Comparison of ENCODE assay signal across 21 cellular contexts in genomic region chr9:36623280-36623679, GRCh38. TPM values are rescaled to one million over a fixed set of nuclear protein-coding genes. Genes with fewer than 3 reads are reported as not detected.
A peak's percentile ranks its signal among the peaks of the same experiment; 100 is the strongest.
DNase-seq lines count a peak whose midpoint lies in the region; ATAC-seq and TF ChIP-seq lines count a peak whose summit lies in the region.
"Had no signal": no experiment of that assay in that cellular context is flagged by ENCODE, and none has a peak within 500 bp of the region (broad histone marks: within the 10 kb centered on the region; RNA-seq: fewer than 3 reads in every experiment).

No MANE protein-coding gene starts in this region.

- H2BK5ac ChIP-seq in neuronal stem cell (ENCODE audit: low read length) = no peak overlapping the region

- TF ChIP-seq CTCF in HEK293 (tag by site-specific recombination; IDR thresholded peaks at IDR 0.05) (no peak), astrocyte of the spinal cord (IDR thresholded peaks at IDR 0.05; ENCODE audit: low read depth, low read length) (no peak), foreskin fibroblast (IDR thresholded peaks at IDR 0.05; ENCODE audit: low read depth, low read length) (no peak)

- no CpG with 5 or more reads among the region's 3 CpGs for WGBS in neuronal stem cell (ENCODE audit: extremely low coverage in 2 of 2, insufficient read length in 2 of 2, insufficient replicate concordance in 1 of 2), 2 donors

- H3K14ac ChIP-seq in neuronal stem cell (ENCODE audit: low read length) = no peak overlapping the region

- no peak overlapping the region for H3K9ac ChIP-seq in neuronal stem cell (ENCODE audit: low read depth, low read length, poor library complexity)

- H3K4me3 ChIP-seq in HEK293 (ENCODE audit: low read depth, low read length) = no peak overlapping the region
- no peak overlapping the region for H3K4me3 ChIP-seq in astrocyte of the spinal cord (ENCODE audit: low read depth, low read length)
- H3K4me3 ChIP-seq in foreskin fibroblast (ENCODE audit: low read depth in 1 of 2, low read length in 2 of 2) = no peak overlapping the region
- no peak overlapping the region for H3K4me3 ChIP-seq in neuronal stem cell (ENCODE audit: low read length in 2 of 2)
- H3K4me3 ChIP-seq: cardiac muscle cell, tibial artery had no signal

- no peak overlapping the region for H3K4ac ChIP-seq in neuronal stem cell (ENCODE audit: low read length)

- no peak overlapping the region for H3K18ac ChIP-seq in neuronal stem cell (ENCODE audit: low read length)

- CTCF ChIA-PET in HEK293 (lab: Yijun Ruan, JAX) = interaction anchor here (0.6 to 3.0 kb wide), 3 partner anchors 10 to 162 kb away, joined by 3 to 11 read pairs (median 3); no protein-coding TSS in a partner anchor

- no peak overlapping the region for H2BK12ac ChIP-seq in neuronal stem cell (ENCODE audit: low read length)

- POLR2A ChIA-PET in HEK293 (lab: Yijun Ruan, JAX) = no interaction called here

- no peaks in the 10 kb centered on the region for H3K27me3 ChIP-seq in neuronal stem cell (ENCODE audit: control insufficient read depth in 3 of 3, insufficient read depth in 3 of 3, low read depth in 1 of 3, low read length in 3 of 3)
- H3K27me3 ChIP-seq: cardiac muscle cell, tibial artery had no signal

- H3K27ac ChIP-seq in HEK293 (ENCODE audit: extremely low read depth, low read depth, low read length) (no peak overlapping the region), neuronal stem cell (replicated peaks; ENCODE audit: low read length) (no peak overlapping the region)
- H3K27ac ChIP-seq: cardiac muscle cell, tibial artery, WERI-Rb-1 had no signal

- H3K9me3 ChIP-seq in HEK293 (ENCODE audit: control insufficient read depth, insufficient read depth, low read depth, low read length) (no peaks in the 10 kb centered on the region), neuronal stem cell (replicated peaks in 1 of 2; ENCODE audit: control insufficient read depth in 2 of 2, insufficient read depth in 1 of 2, low read depth in 1 of 2, low read length in 2 of 2) (no peaks in the 10 kb centered on the region)
- H3K9me3 ChIP-seq: tibial artery had no signal

- DNase-seq in A172 (ENCODE audit: low spot score) = peak; percentile 13
- peak; percentile 4 for DNase-seq in astrocyte of the spinal cord (ENCODE audit: low read depth, low spot score)
- DNase-seq in foreskin fibroblast = peak; percentile 50 to 74
- DNase-seq in NCI-H446 treated with DMSO at 0.1 percent for 48 hours (lab: John Stamatoyannopoulos, UW) = no peak
- no peak for DNase-seq in neuronal stem cell (ENCODE audit: low spot score)
- no peak for DNase-seq in stimulated activated naive CD8-positive, alpha-beta T cell treated with anti-CD3 and anti-CD28 coated beads, Interleukin-15, Interleukin-2, amounts not matched to agents 100 U/mL and 50 U/mL, for 24 hours
- DNase-seq: activated CD8-positive, alpha-beta T cell treated with anti-CD3 and anti-CD28 coated beads, Interleukin-2, amount 10 ng/mL, durations not matched to agents 7 days and 5 days; activated T-cell treated with anti-CD3 and anti-CD28 coated beads, Interleukin-2, amount 50 U/mL, for 48 hours; CD4-positive, alpha-beta T cell; KBM-7; left cardiac atrium; midbrain; NCI-H1048; SIG-M5; stimulated activated naive B cell treated with anti-CD40 and anti-IgM and Interleukin-4, amounts not matched to agents 10 μg/mL and 1 μg/mL and 100 μg/mL, for 72 hours; tibial artery had no signal

- H2BK15ac ChIP-seq in neuronal stem cell (ENCODE audit: low read length) = no peak overlapping the region

- H3K4me1 ChIP-seq in HEK293 (ENCODE audit: control insufficient read depth, insufficient read depth, low read length) = no peaks in the 10 kb centered on the region
- peaks cover 0 to 3% of the 10 kb centered on the region in 2 donors for H3K4me1 ChIP-seq in neuronal stem cell (ENCODE audit: control insufficient read depth in 2 of 2, insufficient read depth in 1 of 2, low read depth in 1 of 2, low read length in 2 of 2)

- H3K36me3 ChIP-seq in HEK293 (ENCODE audit: control insufficient read depth in 2 of 2, insufficient read depth in 1 of 2, low read length in 2 of 2) (peaks cover 4 to 59% of the 10 kb centered on the region in 2 experiments; a peak in 2 of 3 replicates), neuronal stem cell (replicated peaks in 1 of 2; ENCODE audit: control insufficient read depth in 2 of 2, insufficient read depth in 2 of 2, low read length in 2 of 2) (peaks cover 5 to 91% of the 10 kb centered on the region in 2 donors)
- H3K36me3 ChIP-seq: cardiac muscle cell, tibial artery had no signal

- no peak overlapping the region for H3K4me2 ChIP-seq in neuronal stem cell (ENCODE audit: insufficient read depth, low read length, poor library complexity, severe bottlenecking)

- no peak overlapping the region for H4K8ac ChIP-seq in neuronal stem cell (ENCODE audit: low read depth, low read length)

- in situ Hi-C loops in astrocyte of the spinal cord (cut with HindIII; ENCODE audit: low sequenced_read_pairs) = no loop called here

- H3K23ac ChIP-seq in neuronal stem cell (ENCODE audit: low read depth, low read length, poor library complexity) = no peak overlapping the region

- no peak for ATAC-seq in stimulated activated naive CD8-positive, alpha-beta T cell treated with anti-CD3 and anti-CD28 coated beads, Interleukin-15, Interleukin-2, amounts not matched to agents 100 U/mL and 50 U/mL, for 24 hours
- ATAC-seq in activated CD4-positive, CD25-positive, alpha-beta regulatory T cell treated with anti-CD3 and anti-CD28 coated beads, Interleukin-2, amount 50 U/mL, for 24 hours = no peak
- ATAC-seq: activated CD8-positive, alpha-beta T cell treated with anti-CD3 and anti-CD28 coated beads, Interleukin-2, amount 10 ng/mL, durations not matched to agents 7 days and 5 days; esophagus mucosa; stimulated activated naive B cell treated with anti-CD40 and anti-IgM and Interleukin-4, amounts not matched to agents 10 μg/mL and 1 μg/mL and 100 μg/mL, for 72 hours had no signal

- no peak overlapping the region for H4K91ac ChIP-seq in neuronal stem cell (ENCODE audit: low read depth, low read length, poor library complexity)

- H2BK120ac ChIP-seq in neuronal stem cell (ENCODE audit: low read depth, low read length) = no peak overlapping the region

- H3K79me1 ChIP-seq in neuronal stem cell (ENCODE audit: low read depth, low read length) = peaks cover 3% of the 10 kb centered on the region

- no peak overlapping the region for H2AK5ac ChIP-seq in neuronal stem cell (ENCODE audit: low read depth, low read length)

- H2AFZ ChIP-seq in neuronal stem cell (ENCODE audit: low read length) = no peak overlapping the region

TF ChIP-seq in HEK293, 187 proteins besides CTCF, POLR2A, EP300 and RAD21:
- TF ChIP-seq SCRT2 (tag by site-specific recombination; IDR thresholded peaks at IDR 0.05) (peak; percentile 72), ZBTB6 (tag by site-specific recombination; IDR thresholded peaks at IDR 0.05) (no peak), ZNF391 (tag by site-specific recombination; IDR thresholded peaks at IDR 0.05; ENCODE audit: borderline replicate concordance, low read depth) (no peak), ZNF133 (tag by site-specific recombination; IDR thresholded peaks at IDR 0.05) (peak; percentile 86), ZNF529 (tag by site-specific recombination; IDR thresholded peaks at IDR 0.05; ENCODE audit: insufficient replicate concordance) (no peak)
TF ChIP-seq in HEK293: peak in this region for 2.

RNA-seq across cellular contexts. Expression of gene MELK, which starts 50.6 kb away (rescaled TPM):
- 83.1 and 91.5 TPM in 2 replicates for total RNA-seq in A172 (2014; rRNA removed; shearing (Covaris generic))
- 42.7 TPM for polyA plus RNA-seq in neuronal stem cell (2013, experiment 1 of 2)
- polyA plus RNA-seq in neuronal stem cell (2013, experiment 2 of 2) = 43.9 TPM

Comparison
In these comparisons a context has a peak if more than half of its experiments do, and no peak if none do; other contexts are left out.
1. DNase-seq: peak in A172 (single experiment), astrocyte of the spinal cord (single experiment) and foreskin fibroblast (2 of 2); none in NCI-H446 treated with DMSO at 0.1 percent for 48 hours (single experiment), neuronal stem cell (single experiment) and stimulated activated naive CD8-positive, alpha-beta T cell treated with anti-CD3 and anti-CD28 coated beads, Interleukin-15, Interleukin-2, amounts not matched to agents 100 U/mL and 50 U/mL, for 24 hours (single experiment).